In the genomic region with DNA sequence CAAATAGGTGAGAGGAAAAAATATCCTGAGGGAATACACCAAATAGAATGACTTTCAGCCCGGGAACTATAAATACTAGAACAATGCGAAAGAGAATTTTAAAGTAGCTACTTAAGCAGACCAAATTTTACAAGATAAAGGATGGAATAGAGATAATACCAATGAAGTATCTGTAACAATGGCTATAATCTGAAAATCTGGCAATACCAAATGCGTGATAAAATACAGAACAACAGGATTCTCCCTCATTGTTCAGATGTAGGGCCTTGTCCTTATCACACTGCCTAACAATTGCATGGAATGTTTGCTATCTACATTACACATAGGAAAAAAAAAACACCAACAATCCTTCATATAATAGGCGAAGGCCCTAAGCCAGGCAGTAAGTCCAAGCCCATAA, we compare ENCODE assay signal across 22 cellular contexts.
"Had no signal": no experiment of that assay in that cellular context is flagged by ENCODE, and none has a peak within 500 bp of the region (broad histone marks: within the 10 kb centered on the region; RNA-seq: fewer than 3 reads in every experiment).

No MANE protein-coding gene starts in this region.

- H3K36me3 ChIP-seq: stomach, suprapubic skin, thoracic aorta, thyroid gland, tibial artery, tibial nerve, transverse colon, upper lobe of left lung, upper lobe of right lung, uterus, vagina had no signal

- H3K4me3 ChIP-seq: stomach, suprapubic skin, testis, thoracic aorta, thyroid gland, tibial artery, tibial nerve, transverse colon, upper lobe of left lung, upper lobe of right lung, uterus, vagina had no signal

- DNase-seq: stimulated activated CD4-positive, alpha-beta T cell treated with anti-CD3 and anti-CD28 coated beads, Interleukin-4, amount 100 ng/mL, for 1 hour; stimulated activated CD4-positive, alpha-beta T cell treated with anti-CD3 and anti-CD28 coated beads, Interleukin-4, amount 100 ng/mL, for 24 hours; stimulated activated CD4-positive, alpha-beta T cell treated with anti-CD3 and anti-CD28 coated beads, Interleukin-4, amount 100 ng/mL, for 4 hours; stimulated activated CD8-positive, alpha-beta memory T cell treated with anti-CD3 and anti-CD28 coated beads, Interleukin-4, amount 100 ng/mL, for 48 hours; stimulated activated naive B cell treated with anti-CD40 and anti-IgM and Interleukin-4, amounts not matched to agents 10 μg/mL and 1 μg/mL and 100 μg/mL, for 72 hours; stimulated activated naive CD4-positive, alpha-beta T cell; stimulated activated naive CD4-positive, alpha-beta T cell treated with Interleukin-2 at 50 U/mL for 16 hours; stimulated activated naive CD8-positive, alpha-beta T cell treated with anti-CD3 and anti-CD28 coated beads, Interleukin-15, amount 100 ng/mL, for 72 hours; stimulated activated naive CD8-positive, alpha-beta T cell treated with anti-CD3 and anti-CD28 coated beads, Interleukin-15, Interleukin-2, amounts not matched to agents 100 U/mL and 50 U/mL, for 24 hours; stomach; substantia nigra; testis; thyroid gland; tibial artery; transverse colon; upper lobe of left lung; upper lobe of right lung; uterus had no signal

- H3K27me3 ChIP-seq: stomach, suprapubic skin, testis, thyroid gland, tibial artery, tibial nerve, transverse colon, upper lobe of left lung, upper lobe of right lung, uterus, vagina had no signal

- H3K4me1 ChIP-seq: stomach, suprapubic skin, testis, thyroid gland, tibial artery, tibial nerve, transverse colon, upper lobe of left lung, upper lobe of right lung, uterus, vagina had no signal

- H3K27ac ChIP-seq: stomach, suprapubic skin, testis, thoracic aorta, thyroid gland, tibial artery, tibial nerve, transverse colon, upper lobe of left lung, upper lobe of right lung, uterus, vagina had no signal
